Comparison of ENCODE assay signal across 23 cellular contexts in the genomic region with DNA sequence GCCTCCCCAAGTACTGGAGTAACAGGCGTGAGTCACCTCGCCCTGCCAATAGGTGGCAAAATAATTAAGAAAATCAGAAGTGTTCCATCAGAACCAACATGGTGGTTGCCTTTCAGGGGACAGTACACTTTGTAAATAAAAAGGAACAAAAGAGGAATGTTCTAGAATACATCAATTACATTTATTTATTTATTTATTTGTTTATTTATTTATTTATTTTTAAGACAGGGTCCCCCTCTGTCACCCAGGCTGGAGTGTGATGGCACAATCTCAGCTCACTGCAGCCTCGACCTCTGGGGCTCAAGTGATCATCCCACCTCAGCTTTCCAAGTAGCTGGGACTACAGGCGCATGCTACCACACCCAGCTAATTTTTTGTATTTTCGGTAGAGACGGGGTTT. TPM values are rescaled to one million over a fixed set of nuclear protein-coding genes. Genes with fewer than 3 reads are reported as not detected.
DNase-seq lines count a peak whose midpoint lies in the region; ATAC-seq, FAIRE-seq and TF ChIP-seq lines count a peak whose summit lies in the region.
"Had no signal": no experiment of that assay in that cellular context is flagged by ENCODE, and none has a peak within 500 bp of the region (broad histone marks: within the 10 kb centered on the region; RNA-seq: fewer than 3 reads in every experiment).

No MANE protein-coding gene starts in this region.

- CTCF ChIA-PET in A549 (lab: Yijun Ruan, JAX) = interaction anchor here (1.1 to 15.4 kb wide), 6 partner anchors 8 to 49 kb away, joined by 3 to 402 read pairs (median 6); partner anchors contain the start of gene TYROBP

- no peaks in the 10 kb centered on the region for H3K27me3 ChIP-seq in DOHH2 (ENCODE audit: control insufficient read depth, low read length)
- H3K27me3 ChIP-seq: BLaER1 treated with 17β-estradiol and CSF1 and Interleukin-3, amounts not matched to agents 10 nM and 100 nM had no signal

- no peak for TF ChIP-seq RAD21 in A549 (conservative IDR thresholded peaks at IDR 0.05 in 1 of 2, IDR thresholded peaks at IDR 0.05 in 1 of 2)

- TF ChIP-seq CTCF in A549 (IDR thresholded peaks at IDR 0.05) (no peak), DOHH2 (IDR thresholded peaks at IDR 0.05; ENCODE audit: low read depth, low read length, poor library complexity, severe bottlenecking) (no peak), kidney (IDR thresholded peaks at IDR 0.05; ENCODE audit: borderline replicate concordance, extremely low read depth, insufficient read depth) (no peak)

- H3K9me2 ChIP-seq in DOHH2 (replicated peaks; ENCODE audit: control insufficient read depth, low read length) = no peaks in the 10 kb centered on the region

- H3K79me2 ChIP-seq in DOHH2 (ENCODE audit: control insufficient read depth, low read length) = no peaks in the 10 kb centered on the region

- H3K4me3 ChIP-seq in A549 = no peak overlapping the region
- no peak overlapping the region for H3K4me3 ChIP-seq in DOHH2 (ENCODE audit: low read length)
- no peak overlapping the region for H3K4me3 ChIP-seq in kidney (ENCODE audit: low read length in 2 of 2)
- H3K4me3 ChIP-seq: BLaER1 treated with 17β-estradiol and CSF1 and Interleukin-3, amounts not matched to agents 10 nM and 100 nM had no signal

- H3K27ac ChIP-seq in A549 (no peak overlapping the region), DOHH2 (ENCODE audit: low read depth, low read length) (no peak overlapping the region), kidney (ENCODE audit: low read depth in 2 of 2, low read length in 2 of 2) (no peak overlapping the region)
- H3K27ac ChIP-seq: BLaER1 treated with 17β-estradiol and CSF1 and Interleukin-3, amounts not matched to agents 10 nM and 100 nM; C4-2B had no signal

- H3K4me1 ChIP-seq in A549 = no peaks in the 10 kb centered on the region
- peaks cover 19% of the 10 kb centered on the region for H3K4me1 ChIP-seq in DOHH2 (ENCODE audit: control insufficient read depth, low read length)
- no peaks in the 10 kb centered on the region for H3K4me1 ChIP-seq in kidney (ENCODE audit: control insufficient read depth in 1 of 2, insufficient read depth in 1 of 2, low read depth in 1 of 2, low read length in 2 of 2)
- H3K4me1 ChIP-seq: Caco-2 had no signal

- no peak overlapping the region for H3K4me2 ChIP-seq in A549
- H3K4me2 ChIP-seq in DOHH2 (ENCODE audit: low read length) = peak overlapping the region; percentile 30; the same call in 1 of the 2 replicates
- H3K4me2 ChIP-seq: BLaER1 treated with 17β-estradiol and CSF1 and Interleukin-3, amounts not matched to agents 10 nM and 100 nM had no signal

- H3K36me3 ChIP-seq in DOHH2 (ENCODE audit: control insufficient read depth, low read length) (no peaks in the 10 kb centered on the region), kidney (ENCODE audit: control insufficient read depth in 1 of 2, insufficient read depth in 2 of 2, low read length in 2 of 2) (no peaks in the 10 kb centered on the region)
- H3K36me3 ChIP-seq: BLaER1 treated with 17β-estradiol and CSF1 and Interleukin-3, amounts not matched to agents 10 nM and 100 nM had no signal

- no peak for ATAC-seq in A549
- ATAC-seq: CD8-positive, alpha-beta T cell had no signal

- H4K20me1 ChIP-seq in DOHH2 (ENCODE audit: control insufficient read depth, insufficient read depth, low read depth, low read length) = no peaks in the 10 kb centered on the region
- H4K20me1 ChIP-seq: BLaER1 treated with 17β-estradiol and CSF1 and Interleukin-3, amounts not matched to agents 10 nM and 100 nM had no signal

- H3K9me3 ChIP-seq in A549 = peaks cover 12% of the 10 kb centered on the region
- H3K9me3 ChIP-seq in DOHH2 (ENCODE audit: control insufficient read depth, insufficient read depth, low read length) = no peaks in the 10 kb centered on the region
- H3K9me3 ChIP-seq in kidney (ENCODE audit: control insufficient read depth in 1 of 2, low read length in 2 of 2) = peaks cover 0 to 5% of the 10 kb centered on the region in 2 donors

- no peak overlapping the region for H3K9ac ChIP-seq in kidney (ENCODE audit: low read length in 2 of 2)
- H3K9ac ChIP-seq: BLaER1 treated with 17β-estradiol and CSF1 and Interleukin-3, amounts not matched to agents 10 nM and 100 nM had no signal

- FAIRE-seq in A549 (lab: Jason Lieb, UNC) = no peak
- no peak for FAIRE-seq in kidney (lab: Jason Lieb, UNC)
- FAIRE-seq: A204.1, D721Med, G401.6, GM12891, GM19239 had no signal

- no peak for TF ChIP-seq POLR2A in A549 (IDR thresholded peaks at IDR 0.05; ENCODE audit: low read length)

- no peak for TF ChIP-seq EP300 in A549 (IDR thresholded peaks at IDR 0.05)

- peaks cover 12% of the 10 kb centered on the region for H3F3A ChIP-seq in DOHH2 (ENCODE audit: control insufficient read depth, insufficient read depth)

- intact Hi-C loops in kidney (cut with DNase I) = no loop called here

- POLR2A ChIA-PET in A549 (lab: Yijun Ruan, JAX) = no interaction called here

- no peak for DNase-seq in A549 (ENCODE audit: low read depth in 1 of 2, low spot score in 1 of 2)
- peak; percentile 8 for DNase-seq in kidney
- no peak for DNase-seq in NCI-H2029 treated with DMSO at 0.1 percent for 48 hours (lab: John Stamatoyannopoulos, UW)
- DNase-seq in activated naive CD4-positive, alpha-beta T cell treated with anti-CD3 and anti-CD28 coated beads, Interleukin-2, amount 50 U/mL, for 16 hours = no peak
- DNase-seq: 8988T; AML-193; Caco-2; Calu3; CD4-positive, alpha-beta T cell; CD8-positive, alpha-beta T cell; DMS79; DND-41; GF-D8 had no signal

- WGBS in A549 (ENCODE audit: missing lambda C conversion rate) = 40% methylated on average over 6 of the region's 6 CpGs

TF ChIP-seq in A549, 52 proteins besides CTCF, POLR2A, EP300 and RAD21:
- TF ChIP-seq ZSCAN20 (CRISPR knock-in tag; IDR thresholded peaks at IDR 0.05) = no peak
- TF ChIP-seq TP53 (CRISPR knock-in tag; IDR thresholded peaks at IDR 0.05) = no peak
- TF ChIP-seq, protein P1, sequence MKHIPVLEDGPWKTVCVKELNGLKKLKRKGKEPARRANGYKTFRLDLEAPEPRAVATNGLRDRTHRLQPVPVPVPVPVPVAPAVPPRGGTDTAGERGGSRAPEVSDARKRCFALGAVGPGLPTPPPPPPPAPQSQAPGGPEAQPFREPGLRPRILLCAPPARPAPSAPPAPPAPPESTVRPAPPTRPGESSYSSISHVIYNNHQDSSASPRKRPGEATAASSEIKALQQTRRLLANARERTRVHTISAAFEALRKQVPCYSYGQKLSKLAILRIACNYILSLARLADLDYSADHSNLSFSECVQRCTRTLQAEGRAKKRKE (CRISPR knock-in tag; IDR thresholded peaks at IDR 0.05; ENCODE audit: low read depth) = no peak
- TF ChIP-seq HEYL (CRISPR knock-in tag; IDR thresholded peaks at IDR 0.05) = no peak
- TF ChIP-seq ZNF302 (CRISPR knock-in tag; IDR thresholded peaks at IDR 0.05) = no peak
- TF ChIP-seq ZC3H11A (IDR thresholded peaks at IDR 0.05) = peak; percentile 100
- no peak for TF ChIP-seq NR3C1 (IDR thresholded peaks at IDR 0.05)

RNA-seq across cellular contexts. Expression of gene TYROBP, which starts 12.9 kb away (rescaled TPM):
- polyA plus RNA-seq in A549 (2011; rRNA removed) (not detected in 2 replicates), A549 (2017; fragmentation: RNase III; extraction: RNeasy Plus Mini Kit Qiagen cat#74134 plus additional on column Dnase treatment) (0.21 TPM in 1 of 3 replicates, not detected in the others), kidney (ENCODE audit: insufficient read depth, low read depth, low replicate concordance) (64.2 TPM)
- 0.14 and 0.34 TPM in 2 replicates for polyA plus RNA-seq in A549 (2012; cell fraction: cytosol; rRNA removed)
- 0.29 TPM in 1 of 2 replicates, not detected in the other for polyA plus RNA-seq in A549 (2012; cell fraction: nucleus; rRNA removed)
- 2.1 TPM in 1 of 2 replicates, not detected in the other for polyA minus RNA-seq in A549 (2011; rRNA and poly(A)+ RNA removed)
- total RNA-seq in kidney = 77.6 TPM
- total RNA-seq: Caco-2, Calu3 had no signal
- polyA plus RNA-seq: BJ had no signal

RNA-seq across cellular contexts. Expression of gene LRFN3, which starts 15.2 kb away (rescaled TPM):
- polyA plus RNA-seq in A549 (2011; rRNA removed) (2.4 and 3.1 TPM in 2 replicates), A549 (2017; fragmentation: RNase III; extraction: RNeasy Plus Mini Kit Qiagen cat#74134 plus additional on column Dnase treatment) (12.8 to 17.1 TPM (median 16.6 TPM) in 3 replicates), kidney (ENCODE audit: insufficient read depth, low read depth, low replicate concordance) (8.2 TPM)
- 9.8 and 16.4 TPM in 2 replicates for polyA plus RNA-seq in A549 (2012; cell fraction: cytosol; rRNA removed)
- polyA plus RNA-seq in A549 (2012; cell fraction: nucleus; rRNA removed) = 13.2 and 22.2 TPM in 2 replicates
- 2.1 and 2.9 TPM in 2 replicates for polyA minus RNA-seq in A549 (2011; rRNA and poly(A)+ RNA removed)
- total RNA-seq in kidney = 9.4 TPM

RNA-seq across cellular contexts. Expression of gene HCST, which starts 18.7 kb away (rescaled TPM):
- polyA plus RNA-seq in A549 (2011; rRNA removed) (0.19 TPM in 1 of 2 replicates, not detected in the other), A549 (2017; fragmentation: RNase III; extraction: RNeasy Plus Mini Kit Qiagen cat#74134 plus additional on column Dnase treatment) (0.49 to 0.69 TPM in 2 of 3 replicates, not detected in the other), kidney (ENCODE audit: insufficient read depth, low read depth, low replicate concordance) (10.6 TPM)
- 0.30 and 0.38 TPM in 2 replicates for polyA plus RNA-seq in A549 (2012; cell fraction: cytosol; rRNA removed)
- 0.45 and 0.58 TPM in 2 replicates for polyA plus RNA-seq in A549 (2012; cell fraction: nucleus; rRNA removed)
- polyA minus RNA-seq in A549 (2011; rRNA and poly(A)+ RNA removed) = 2.2 TPM in 1 of 2 replicates, not detected in the other
- 16.7 TPM for total RNA-seq in kidney
- total RNA-seq: Caco-2, Calu3 had no signal

RNA-seq across cellular contexts. Expression of gene NFKBID, which starts 20.7 kb away (rescaled TPM):
- 4.0 and 4.1 TPM in 2 replicates for polyA plus RNA-seq in A549 (2011; rRNA removed)
- polyA plus RNA-seq in A549 (2012; cell fraction: cytosol; rRNA removed) = 9.6 and 11.4 TPM in 2 replicates
- 59.9 and 65.7 TPM in 2 replicates for polyA plus RNA-seq in A549 (2012; cell fraction: nucleus; rRNA removed)
- polyA plus RNA-seq in A549 (2017; fragmentation: RNase III; extraction: RNeasy Plus Mini Kit Qiagen cat#74134 plus additional on column Dnase treatment) = 8.5 to 14.8 TPM (median 9.6 TPM) in 3 replicates
- polyA minus RNA-seq in A549 (2011; rRNA and poly(A)+ RNA removed) = 8.8 and 9.4 TPM in 2 replicates
- 23.9 TPM for total RNA-seq in kidney
- polyA plus RNA-seq in kidney (ENCODE audit: insufficient read depth, low read depth, low replicate concordance) = 1.9 TPM

RNA-seq across cellular contexts. Expression of gene APLP1, which starts 52.6 kb away (rescaled TPM):
- polyA plus RNA-seq in A549 (2011; rRNA removed) = 55.3 and 60.4 TPM in 2 replicates
- polyA plus RNA-seq in A549 (2012; cell fraction: cytosol; rRNA removed) = 63.3 and 100 TPM in 2 replicates
- 124 and 186 TPM in 2 replicates for polyA plus RNA-seq in A549 (2012; cell fraction: nucleus; rRNA removed)
- 52.1 to 54.8 TPM (median 54.7 TPM) in 3 replicates for polyA plus RNA-seq in A549 (2017; fragmentation: RNase III; extraction: RNeasy Plus Mini Kit Qiagen cat#74134 plus additional on column Dnase treatment)
- 21.6 and 32.7 TPM in 2 replicates for polyA minus RNA-seq in A549 (2011; rRNA and poly(A)+ RNA removed)
- total RNA-seq in kidney = 3.8 TPM
- 13.6 TPM for polyA plus RNA-seq in kidney (ENCODE audit: insufficient read depth, low read depth, low replicate concordance)
- total RNA-seq: B cell; CD4-positive, alpha-beta T cell; CD8-positive, alpha-beta T cell had no signal

Comparison
In these comparisons a context has a peak if more than half of its experiments do, and no peak if none do; other contexts are left out.
1. RNA of gene TYROBP, which starts 12.9 kb away (polyA plus RNA-seq): 64.2 TPM in kidney (single experiment); 0.14 to 0.34 TPM in A549; every median in the first group is over 10 times any median in the second.